In the genomic region with DNA sequence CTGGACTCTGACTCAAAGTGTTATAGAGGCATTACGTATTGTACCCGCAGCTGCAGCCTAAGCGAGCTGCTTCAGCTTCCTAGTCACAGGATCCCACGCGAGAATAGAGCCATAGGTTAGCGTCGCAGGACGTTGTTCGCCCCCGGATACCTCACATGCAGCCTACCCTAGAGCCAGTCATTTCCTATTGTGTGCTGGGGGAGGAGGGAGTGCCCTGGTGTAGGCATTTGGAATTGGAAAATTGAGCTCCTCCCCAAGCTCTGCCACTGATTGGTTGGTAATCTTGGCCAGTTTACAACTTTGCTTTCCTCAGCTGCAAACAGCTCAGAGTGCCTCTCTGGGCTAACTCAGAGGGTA, we compare ENCODE assay signal across 8 cellular contexts. TPM values are rescaled to one million over a fixed set of nuclear protein-coding genes. Genes with fewer than 3 reads are reported as not detected.
DNase-seq lines count a peak whose midpoint lies in the region; ATAC-seq and TF ChIP-seq lines count a peak whose summit lies in the region.

No MANE protein-coding gene starts in this region.

- intact Hi-C loops in activated B cell treated with CpG ODN at 0.5 μM for 24 hours (cut with micrococcal nuclease), result no loop called here

- peak overlapping the region; percentile 64 for H3K9ac ChIP-seq in HUES64 (ENCODE audit: low read depth, low read length)

- WGBS in HUES64, result 53% methylated on average over 10 of the region's 10 CpGs

- peaks cover 20% of the 10 kb centered on the region for H3K4me1 Mint-ChIP-seq in activated B cell treated with CpG ODN at 0.5 μM for 24 hours
- peaks cover 18 to 20% of the 10 kb centered on the region in 2 donors for H3K4me1 Mint-ChIP-seq in natural killer cell treated with Interleukin-12 subunit alpha and Interleukin-12 subunit beta and Interleukin-15 and Interleukin-18, amount 100 ng/mL, for 72 hours (ENCODE audit: low read depth in 2 of 2)

- peak; percentile 79 for DNase-seq in AG10803 (ENCODE audit: low read depth)
- no peak for DNase-seq in activated B cell treated with CpG ODN at 0.5 μM for 24 hours
- DNase-seq in fibroblast of gingiva (ENCODE audit: low read depth), result peak; percentile 70
- DNase-seq in natural killer cell treated with Interleukin-12 subunit alpha and Interleukin-12 subunit beta and Interleukin-15 and Interleukin-18, amount 100 ng/mL, for 72 hours (ENCODE audit: low spot score), result no peak
- DNase-seq in GOT3 (lab: John Stamatoyannopoulos, UW), result no peak

- ATAC-seq in GM19351 (IDR thresholded peaks at IDR 0.05; ENCODE audit: unreplicated experiment) (peak; percentile 22), activated B cell treated with CpG ODN at 0.5 μM for 24 hours (ENCODE audit: low read depth) (no peak), GM18873 (IDR thresholded peaks at IDR 0.05; ENCODE audit: low FRiP score, unreplicated experiment) (no peak)
- ATAC-seq in natural killer cell treated with Interleukin-12 subunit alpha and Interleukin-12 subunit beta and Interleukin-15 and Interleukin-18, amount 100 ng/mL, for 72 hours, result peak; percentile 77 to 78

- H3K9me3 ChIP-seq in HUES64 (ENCODE audit: insufficient read depth, low read depth, low read length), result peaks cover 9% of the 10 kb centered on the region; the same call in 1 of the 2 replicates

- peak overlapping the region; percentile 95 for H3K27ac Mint-ChIP-seq in activated B cell treated with CpG ODN at 0.5 μM for 24 hours
- H3K27ac Mint-ChIP-seq in natural killer cell treated with Interleukin-12 subunit alpha and Interleukin-12 subunit beta and Interleukin-15 and Interleukin-18, amount 100 ng/mL, for 72 hours, result peak overlapping the region; percentile 90 to 97

- no peaks in the 10 kb centered on the region for H3K27me3 ChIP-seq in HUES64 (ENCODE audit: insufficient read depth, low read length)

- POLR2A ChIA-PET in activated B cell treated with CpG ODN at 0.5 μM for 24 hours (lab: Charles Lee), result interaction anchor here (0.6 to 2.5 kb wide), 6 partner anchors 13 to 338 kb away, joined by 3 to 19 read pairs (median 7); partner anchors contain the start of genes ZNF174, ZNF263 and ZSCAN32

- H3K4me3 ChIP-seq in AG10803 (ENCODE audit: low read length) (peak overlapping the region; percentile 74), HUES64 (ENCODE audit: low read length) (peak overlapping the region; percentile 74)

- H3K27ac ChIP-seq in HUES64 (ENCODE audit: low read depth, low read length), result no peak overlapping the region; the same call in 1 of the 2 replicates

- H3K4me1 ChIP-seq in HUES64 (ENCODE audit: insufficient read depth, low read length), result no peaks in the 10 kb centered on the region

- peaks cover 2% of the 10 kb centered on the region for H3K27me3 Mint-ChIP-seq in activated B cell treated with CpG ODN at 0.5 μM for 24 hours
- H3K27me3 Mint-ChIP-seq in natural killer cell treated with Interleukin-12 subunit alpha and Interleukin-12 subunit beta and Interleukin-15 and Interleukin-18, amount 100 ng/mL, for 72 hours, result peaks cover 0 to 3% of the 10 kb centered on the region in 2 donors

- peaks cover 21% of the 10 kb centered on the region for H3K36me3 ChIP-seq in HUES64 (ENCODE audit: insufficient read depth, low read length)

- peaks cover 16% of the 10 kb centered on the region for H3K9me3 Mint-ChIP-seq in activated B cell treated with CpG ODN at 0.5 μM for 24 hours
- H3K9me3 Mint-ChIP-seq in natural killer cell treated with Interleukin-12 subunit alpha and Interleukin-12 subunit beta and Interleukin-15 and Interleukin-18, amount 100 ng/mL, for 72 hours, result peaks cover 3% of the 10 kb centered on the region

- TF ChIP-seq CTCF in AG10803 (conservative IDR thresholded peaks at IDR 0.05; ENCODE audit: low read length) (no peak; the same call in 1 of the 2 replicates), activated B cell treated with CpG ODN at 0.5 μM for 24 hours (IDR thresholded peaks at IDR 0.05) (no peak)

- CTCF ChIA-PET in activated B cell treated with CpG ODN at 0.5 μM for 24 hours (lab: Charles Lee), result interaction anchor here (1.2 kb wide), 1 partner anchor 180 kb away, joined by 3 read pairs; no protein-coding TSS in a partner anchor

- peaks cover 31% of the 10 kb centered on the region for H3K36me3 Mint-ChIP-seq in activated B cell treated with CpG ODN at 0.5 μM for 24 hours (ENCODE audit: low read depth)
- peaks cover 21% of the 10 kb centered on the region for H3K36me3 Mint-ChIP-seq in natural killer cell treated with Interleukin-12 subunit alpha and Interleukin-12 subunit beta and Interleukin-15 and Interleukin-18, amount 100 ng/mL, for 72 hours

- peak overlapping the region; percentile 98 for H3K4me3 Mint-ChIP-seq in activated B cell treated with CpG ODN at 0.5 μM for 24 hours
- H3K4me3 Mint-ChIP-seq in natural killer cell treated with Interleukin-12 subunit alpha and Interleukin-12 subunit beta and Interleukin-15 and Interleukin-18, amount 100 ng/mL, for 72 hours, result peak overlapping the region; percentile 95

RNA-seq across cellular contexts. Expression of gene NAA60, which starts 0.5 kb away (rescaled TPM):
- polyA plus RNA-seq in HUES64 (2013, experiment 1 of 2), result 39.8 TPM
- 44.8 TPM for polyA plus RNA-seq in HUES64 (2013, experiment 2 of 2)
- total RNA-seq in activated B cell treated with CpG ODN at 0.5 μM for 24 hours, result 44.1 and 48.0 TPM in 2 replicates
- 10 to 100 TPM; 59.0 to 60.0 TPM for total RNA-seq in natural killer cell treated with Interleukin-12 subunit alpha and Interleukin-12 subunit beta and Interleukin-15 and Interleukin-18, amount 100 ng/mL, for 72 hours

RNA-seq across cellular contexts. Expression of gene ZNF597, which starts 0.7 kb away (rescaled TPM):
- polyA plus RNA-seq in HUES64 (2013, experiment 1 of 2), result 1.7 TPM
- polyA plus RNA-seq in HUES64 (2013, experiment 2 of 2), result 1.5 TPM
- 3.6 and 4.2 TPM in 2 replicates for total RNA-seq in activated B cell treated with CpG ODN at 0.5 μM for 24 hours
- 1 to 10 TPM; 2.7 to 2.9 TPM for total RNA-seq in natural killer cell treated with Interleukin-12 subunit alpha and Interleukin-12 subunit beta and Interleukin-15 and Interleukin-18, amount 100 ng/mL, for 72 hours

RNA-seq across cellular contexts. Expression of gene ZNF174, which starts 43.0 kb away (rescaled TPM):
- 8.6 TPM for polyA plus RNA-seq in HUES64 (2013, experiment 1 of 2)
- 7.4 TPM for polyA plus RNA-seq in HUES64 (2013, experiment 2 of 2)
- 9.0 and 10.4 TPM in 2 replicates for total RNA-seq in activated B cell treated with CpG ODN at 0.5 μM for 24 hours
- total RNA-seq in natural killer cell treated with Interleukin-12 subunit alpha and Interleukin-12 subunit beta and Interleukin-15 and Interleukin-18, amount 100 ng/mL, for 72 hours, result 10 to 100 TPM in 1 of 2 donors, 1 to 10 TPM in 1; 9.2 to 10.2 TPM

RNA-seq across cellular contexts. Expression of gene ZSCAN32, which starts 43.2 kb away (rescaled TPM):
- polyA plus RNA-seq in HUES64 (2013, experiment 1 of 2), result 12.9 TPM
- polyA plus RNA-seq in HUES64 (2013, experiment 2 of 2), result 12.3 TPM
- 21.6 and 21.7 TPM in 2 replicates for total RNA-seq in activated B cell treated with CpG ODN at 0.5 μM for 24 hours
- total RNA-seq in natural killer cell treated with Interleukin-12 subunit alpha and Interleukin-12 subunit beta and Interleukin-15 and Interleukin-18, amount 100 ng/mL, for 72 hours, result 10 to 100 TPM; 12.6 to 16.9 TPM

RNA-seq across cellular contexts. Expression of gene C16orf90, which starts 51.3 kb away (rescaled TPM):
- polyA plus RNA-seq in HUES64 (2013, experiment 1 of 2), result not detected
- not detected for polyA plus RNA-seq in HUES64 (2013, experiment 2 of 2)
- total RNA-seq in activated B cell treated with CpG ODN at 0.5 μM for 24 hours, result not detected in 2 replicates
- not detected for total RNA-seq in natural killer cell treated with Interleukin-12 subunit alpha and Interleukin-12 subunit beta and Interleukin-15 and Interleukin-18, amount 100 ng/mL, for 72 hours

Comparison
In these comparisons a context has a peak if more than half of its experiments do, and no peak if none do; other contexts are left out.
1. DNase-seq: peak in AG10803 (single experiment) and fibroblast of gingiva (single experiment); none in activated B cell treated with CpG ODN at 0.5 μM for 24 hours (single experiment), natural killer cell treated with Interleukin-12 subunit alpha and Interleukin-12 subunit beta and Interleukin-15 and Interleukin-18, amount 100 ng/mL, for 72 hours (single experiment) and GOT3 (single experiment).
2. ATAC-seq: peak in GM19351 (single experiment) and natural killer cell treated with Interleukin-12 subunit alpha and Interleukin-12 subunit beta and Interleukin-15 and Interleukin-18, amount 100 ng/mL, for 72 hours (2 of 2); none in activated B cell treated with CpG ODN at 0.5 μM for 24 hours (single experiment) and GM18873 (single experiment).